Comparison of ENCODE assay signal across 8 cellular contexts in genomic region chr4:110636677-110637407, GRCh38.
DNase-seq lines count a peak whose midpoint lies in the region; ATAC-seq lines count a peak whose summit lies in the region.

No MANE protein-coding gene starts in this region.

- no peak overlapping the region for H3K27ac ChIP-seq in subcutaneous abdominal adipose tissue (ENCODE audit: low read depth, low read length)

- no peaks in the 10 kb centered on the region for H3K36me3 ChIP-seq in subcutaneous abdominal adipose tissue (ENCODE audit: control insufficient read depth in 5 of 5, insufficient read depth in 5 of 5, low read length in 5 of 5)

- peaks cover 44 to 87% (median 71%) of the 10 kb centered on the region in 5 donors for H3K27me3 ChIP-seq in subcutaneous abdominal adipose tissue (ENCODE audit: control insufficient read depth in 5 of 5, insufficient read depth in 4 of 5, low read length in 5 of 5)

- DNase-seq in NCI-H345 (lab: John Stamatoyannopoulos, UW) (peak; percentile 51), NCI-H345 treated with DMSO at 0.1 percent for 48 hours (lab: John Stamatoyannopoulos, UW; ENCODE audit: unreplicated experiment) (no peak), amniotic epithelial cell (ENCODE audit: low read depth) (peak; percentile 96), iPS-NIHi7 (ENCODE audit: extremely low spot score) (peak; percentile 46), NCI-H187 (lab: John Stamatoyannopoulos, UW) (no peak), OCI-M1 (lab: John Stamatoyannopoulos, UW) (no peak)

- H3K4me3 ChIP-seq in subcutaneous abdominal adipose tissue (ENCODE audit: low read depth in 1 of 5, low read length in 5 of 5): peak overlapping the region; percentile 53 to 70 (median 64)

- H3K4me1 ChIP-seq in subcutaneous abdominal adipose tissue (ENCODE audit: control insufficient read depth in 5 of 5, insufficient read depth in 5 of 5, low read length in 5 of 5): peaks cover 0 to 26% (median 21%) of the 10 kb centered on the region in 5 donors

- no peaks in the 10 kb centered on the region for H3K9me3 ChIP-seq in subcutaneous abdominal adipose tissue (ENCODE audit: control insufficient read depth in 5 of 5, low read length in 5 of 5)

- no peak for ATAC-seq in GM21528 (IDR thresholded peaks at IDR 0.05; ENCODE audit: low FRiP score, unreplicated experiment)

- peak overlapping the region in 1 of 5 donors; percentile 66 for H3K9ac ChIP-seq in subcutaneous abdominal adipose tissue (ENCODE audit: low read length in 5 of 5)

Comparison
In these comparisons a context has a peak if more than half of its experiments do, and no peak if none do; other contexts are left out.
1. DNase-seq: peak in NCI-H345 (single experiment), amniotic epithelial cell (single experiment) and iPS-NIHi7 (single experiment); none in NCI-H345 treated with DMSO at 0.1 percent for 48 hours (single experiment), NCI-H187 (0 of 2) and OCI-M1 (single experiment).